In genomic region chr7:98458090-98458875, GRCh38 we compare ENCODE assay signal across 20 cellular contexts. TPM values are rescaled to one million over a fixed set of nuclear protein-coding genes. Genes with fewer than 3 reads are reported as not detected.
"Had no signal": no experiment of that assay in that cellular context is flagged by ENCODE, and none has a peak within 500 bp of the region (broad histone marks: within the 10 kb centered on the region; RNA-seq: fewer than 3 reads in every experiment).

No MANE protein-coding gene starts in this region.

- H3K4me1 ChIP-seq: breast epithelium, esophagus squamous epithelium, gastroesophageal sphincter, heart left ventricle, spleen, upper lobe of left lung had no signal

- H3K9me3 Mint-ChIP-seq: natural killer cell had no signal

- DNase-seq: activated CD4-positive, alpha-beta T cell treated with anti-CD3 and anti-CD28 coated beads, Interleukin-2, amount 50 U/mL, for 4 hours; activated naive CD4-positive, alpha-beta T cell treated with Interleukin-2 at 50 U/mL for 16 hours; activated naive CD8-positive, alpha-beta T cell treated with anti-CD3 and anti-CD28 coated beads for 36 hours; activated T-cell treated with anti-CD3 and anti-CD28 coated beads, Interleukin-2, amount 50 U/mL, for 48 hours; cortex of kidney; endodermal cell; esophagus squamous epithelium; heart left ventricle; left cardiac atrium; midbrain; natural killer cell; retina; spleen; stimulated activated CD4-positive, alpha-beta T cell treated with anti-CD3 and anti-CD28 coated beads, Interleukin-4, amount 100 ng/mL, for 24 hours; stimulated activated naive CD4-positive, alpha-beta T cell treated with Interleukin-2 at 50 U/mL for 16 hours; upper lobe of left lung had no signal

- H3K27ac ChIP-seq: breast epithelium, esophagus squamous epithelium, gastroesophageal sphincter, heart left ventricle, spleen, upper lobe of left lung had no signal

- H3K36me3 ChIP-seq: breast epithelium, esophagus squamous epithelium, gastroesophageal sphincter, heart left ventricle, spleen, upper lobe of left lung had no signal

- H3K4me1 Mint-ChIP-seq: activated naive CD8-positive, alpha-beta T cell treated with anti-CD3 and anti-CD28 coated beads for 36 hours; endodermal cell; natural killer cell had no signal

- FAIRE-seq: islet of Langerhans had no signal

- H3K9me3 ChIP-seq: esophagus squamous epithelium, heart left ventricle, upper lobe of left lung had no signal

- H3K27ac Mint-ChIP-seq: activated naive CD8-positive, alpha-beta T cell treated with anti-CD3 and anti-CD28 coated beads for 36 hours; endodermal cell; natural killer cell; progenitor cell of endocrine pancreas had no signal

- H3K27me3 Mint-ChIP-seq: activated naive CD8-positive, alpha-beta T cell treated with anti-CD3 and anti-CD28 coated beads for 36 hours had no signal

- H3K4me3 ChIP-seq: breast epithelium, esophagus squamous epithelium, gastroesophageal sphincter, heart left ventricle, spleen, upper lobe of left lung had no signal

- H3K27me3 ChIP-seq: breast epithelium, esophagus squamous epithelium, upper lobe of left lung had no signal

- H3K4me3 Mint-ChIP-seq: activated naive CD8-positive, alpha-beta T cell treated with anti-CD3 and anti-CD28 coated beads for 36 hours; endodermal cell; natural killer cell had no signal

- H3K36me3 Mint-ChIP-seq: activated naive CD8-positive, alpha-beta T cell treated with anti-CD3 and anti-CD28 coated beads for 36 hours; natural killer cell had no signal

- ATAC-seq: gastroesophageal sphincter, heart left ventricle, left cardiac atrium, natural killer cell had no signal

RNA-seq across cellular contexts. Expression of gene BAIAP2L1, which starts 57.4 kb away (rescaled TPM):
- total RNA-seq: natural killer cell had no signal
